15 cellular contexts compared by ENCODE assay signal in the genomic region with DNA sequence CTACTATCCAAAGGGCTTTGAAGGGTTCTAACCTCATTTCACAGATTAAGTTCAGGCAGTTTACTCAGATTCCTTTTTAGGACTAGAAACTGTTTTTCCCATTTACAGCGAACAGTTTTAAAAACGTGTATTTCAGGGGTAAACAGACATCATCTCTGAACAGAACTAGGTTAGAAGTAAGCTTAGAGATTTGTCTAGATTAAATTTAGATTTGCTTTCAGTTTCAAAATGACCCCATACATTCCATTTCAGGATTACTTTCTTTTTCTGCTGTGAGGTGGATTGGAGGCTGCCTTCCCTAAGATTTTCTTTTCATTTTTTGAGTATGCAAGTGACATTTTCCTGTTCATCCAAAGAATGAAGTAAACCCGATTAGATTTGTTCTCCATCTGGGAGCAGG.
"Had no signal": no experiment of that assay in that cellular context is flagged by ENCODE, and none has a peak within 500 bp of the region (broad histone marks: within the 10 kb centered on the region; RNA-seq: fewer than 3 reads in every experiment).

No MANE protein-coding gene starts in this region.

- H3K4me1 ChIP-seq: testis, upper lobe of right lung had no signal

- DNase-seq: activated CD8-positive, alpha-beta memory T cell treated with anti-CD3 and anti-CD28 coated beads, Interleukin-2, amount 50 U/mL, for 48 hours; activated CD8-positive, alpha-beta T cell treated with anti-CD3 and anti-CD28 coated beads for 36 hours; activated naive CD4-positive, alpha-beta T cell treated with anti-CD3 and anti-CD28 coated beads for 36 hours; dorsolateral prefrontal cortex; hypothalamus; kidney glomerular epithelial cell; midbrain; retina; stimulated activated CD4-positive, alpha-beta T cell treated with anti-CD3 and anti-CD28 coated beads, Interleukin-4, amount 100 ng/mL, for 1 hour; stimulated activated CD8-positive, alpha-beta memory T cell treated with anti-CD3 and anti-CD28 coated beads, Interleukin-4, amount 100 ng/mL, for 48 hours; stimulated activated naive CD8-positive, alpha-beta T cell treated with anti-CD3 and anti-CD28 coated beads, Interleukin-15, Interleukin-2, amounts not matched to agents 100 U/mL and 50 U/mL, for 24 hours; testis; upper lobe of right lung had no signal

- H3K9me3 ChIP-seq: neutrophil, testis, upper lobe of right lung had no signal

- ATAC-seq: activated CD8-positive, alpha-beta T cell treated with anti-CD3 and anti-CD28 coated beads for 36 hours; esophagus mucosa; stimulated activated naive CD8-positive, alpha-beta T cell treated with anti-CD3 and anti-CD28 coated beads, Interleukin-15, Interleukin-2, amounts not matched to agents 100 U/mL and 50 U/mL, for 24 hours; upper lobe of right lung had no signal

- H3K36me3 ChIP-seq: neutrophil, upper lobe of right lung had no signal

- H3K27me3 ChIP-seq: dorsolateral prefrontal cortex, neutrophil, testis, upper lobe of right lung had no signal

- H3K27ac ChIP-seq: neutrophil, testis, upper lobe of right lung had no signal

- H3K4me3 ChIP-seq: testis, upper lobe of right lung had no signal
